1 cellular context compared by ENCODE assay signal in genomic region chr16:87945351-87946042, GRCh38.
TF ChIP-seq lines count a peak whose summit lies in the region.

No MANE protein-coding gene starts in this region.

TF ChIP-seq in HepG2, 621 proteins besides CTCF, POLR2A, EP300 and RAD21:
- TF ChIP-seq ZNF547 (CRISPR knock-in tag; IDR thresholded peaks at IDR 0.05), result 0 out of 2 replicates have a peak, but pooled peaks have one; percentile 22
- TF ChIP-seq IRF2 (CRISPR knock-in tag; IDR thresholded peaks at IDR 0.05), result 0 out of 2 replicates have a peak, but pooled peaks have one; percentile 17
- TF ChIP-seq ZNF569 (CRISPR knock-in tag; IDR thresholded peaks at IDR 0.05; ENCODE audit: borderline replicate concordance), result no peak
- peak; percentile 71 for TF ChIP-seq CREB1 (IDR thresholded peaks at IDR 0.05)
- no peak; the same call in 1 of the 2 replicates for TF ChIP-seq CREB1 (CRISPR knock-in tag; IDR thresholded peaks at IDR 0.05)
- peak; percentile 83 to 91 for TF ChIP-seq MAFK (conservative IDR thresholded peaks at IDR 0.05 in 1 of 2, IDR thresholded peaks at IDR 0.05 in 1 of 2; ENCODE audit: low read length in 2 of 2)
- no peak for TF ChIP-seq FOXP4 (CRISPR knock-in tag; IDR thresholded peaks at IDR 0.05)
- peak; percentile 81 for TF ChIP-seq MAFF (IDR thresholded peaks at IDR 0.05; ENCODE audit: low read depth, low read length)
- TF ChIP-seq ZNF687 (CRISPR knock-in tag; IDR thresholded peaks at IDR 0.05), result peak; percentile 45; the same call in 1 of the 2 replicates
- no peak for TF ChIP-seq ZNF570 (CRISPR knock-in tag; IDR thresholded peaks at IDR 0.05; ENCODE audit: borderline replicate concordance)
- TF ChIP-seq TAF1 (CRISPR knock-in tag; IDR thresholded peaks at IDR 0.05), result 0 out of 2 replicates have a peak, but pooled peaks have one; percentile 13
